8 cellular contexts compared by ENCODE assay signal in the genomic region with DNA sequence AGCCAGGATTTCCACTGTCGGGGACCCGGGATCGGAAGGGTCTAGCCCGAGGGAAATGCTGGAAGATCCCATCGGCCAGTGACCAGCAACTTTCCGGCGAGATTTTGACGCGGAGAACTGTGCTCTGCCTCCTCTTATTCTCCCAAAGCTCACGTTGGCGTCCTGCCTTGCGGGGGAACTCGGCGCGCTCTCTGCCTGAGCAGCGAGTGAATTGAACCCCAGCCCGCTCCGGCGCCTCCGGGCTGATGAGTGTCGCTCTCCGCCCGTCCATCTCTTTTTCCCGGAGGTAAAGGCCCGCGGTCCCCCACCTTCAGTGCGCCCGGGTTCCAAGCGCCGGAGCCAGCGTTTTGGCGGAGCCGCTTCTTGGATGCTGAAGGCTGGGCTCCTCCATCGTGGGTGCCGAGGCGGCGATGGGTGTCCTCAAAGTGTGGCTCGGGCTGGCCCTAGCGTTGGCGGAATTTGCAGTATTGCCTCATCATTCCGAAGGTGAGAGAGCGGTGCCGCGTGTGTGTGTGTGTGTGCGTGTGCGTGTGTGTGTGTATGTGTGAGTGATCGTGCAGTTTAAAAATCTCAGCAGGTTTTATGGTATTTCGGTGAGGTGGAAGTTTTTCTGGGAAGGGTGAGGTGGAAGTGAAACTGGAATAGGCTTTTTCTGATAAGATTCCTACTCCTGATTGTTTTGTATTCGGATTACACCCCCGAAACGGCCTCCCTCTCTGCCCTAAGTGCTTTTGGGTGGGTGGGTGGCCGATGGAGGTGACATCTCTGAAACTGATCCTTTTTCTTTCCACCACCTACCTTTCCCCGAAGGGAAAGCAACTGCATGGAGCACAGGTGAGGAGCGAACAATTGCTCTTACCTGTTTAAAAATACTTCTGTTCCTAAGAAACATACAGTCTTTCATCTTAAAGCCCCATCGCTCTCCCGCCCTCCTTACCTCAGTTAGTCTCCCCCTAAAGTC. TPM values are rescaled to one million over a fixed set of nuclear protein-coding genes. Genes with fewer than 3 reads are reported as not detected.
DNase-seq lines count a peak whose midpoint lies in the region; ATAC-seq, FAIRE-seq and TF ChIP-seq lines count a peak whose summit lies in the region.

No MANE protein-coding gene starts in this region.

- peak overlapping the region; percentile 92 for H3K4me3 ChIP-seq in adipocyte (ENCODE audit: low read length)
- peak overlapping the region; percentile 53 to 70 (median 62) for H3K4me3 ChIP-seq in pancreas

- H3K4me1 ChIP-seq in adipocyte (ENCODE audit: control insufficient read depth, insufficient read depth, low read length) = peaks cover 12% of the 10 kb centered on the region
- peaks cover 0 to 4% (median 0%) of the 10 kb centered on the region in 3 donors for H3K4me1 ChIP-seq in pancreas

- peak; percentile 63 for DNase-seq in AG20443 (ENCODE audit: low spot score)
- peak; percentile 60 for DNase-seq in NCI-H345 (lab: John Stamatoyannopoulos, UW)
- peak; percentile 79 for DNase-seq in adipocyte (ENCODE audit: low read depth)
- DNase-seq in left cardiac atrium = peak; percentile 62
- peak; percentile 47 to 83 (median 64) for DNase-seq in pancreas

- ATAC-seq in GM18511 (IDR thresholded peaks at IDR 0.05; ENCODE audit: unreplicated experiment) (peak; percentile 37), left cardiac atrium (peak; percentile 24 to 54), pancreas (peak; percentile 42 to 58 (median 54)), HG02938 (IDR thresholded peaks at IDR 0.05; ENCODE audit: unreplicated experiment) (no peak), GM19463 (IDR thresholded peaks at IDR 0.05; ENCODE audit: unreplicated experiment) (no peak)

- TF ChIP-seq CTCF in pancreas (IDR thresholded peaks at IDR 0.05) = no peak

- H3K9ac ChIP-seq in adipocyte (ENCODE audit: low read length) = peak overlapping the region; percentile 85

- peak overlapping the region; percentile 57 to 92 (median 85) for H3K27ac ChIP-seq in pancreas

- intact Hi-C loops in left cardiac atrium (cut with DNase I) = no loop called here
- intact Hi-C loops in pancreas (cut with DNase I) = no loop called here

- H3K9me3 ChIP-seq in adipocyte (ENCODE audit: control insufficient read depth, low read length) = no peaks in the 10 kb centered on the region
- H3K9me3 ChIP-seq in pancreas = no peaks in the 10 kb centered on the region

- H3K27me3 ChIP-seq in adipocyte (replicated peaks; ENCODE audit: control insufficient read depth, insufficient read depth, low read length) = no peaks in the 10 kb centered on the region
- no peaks in the 10 kb centered on the region for H3K27me3 ChIP-seq in pancreas

- FAIRE-seq in pancreas (lab: Jason Lieb, UNC) = no peak

- H3K36me3 ChIP-seq in adipocyte (ENCODE audit: control insufficient read depth, insufficient read depth, low read length, severe bottlenecking) (no peaks in the 10 kb centered on the region), pancreas (no peaks in the 10 kb centered on the region)

- 0 to 1% methylated on average over 56 of the region's 56 CpGs for WGBS in pancreas, 2 donors

RNA-seq across cellular contexts. Expression of gene FRAS1, which starts 0.8 kb away (rescaled TPM):
- total RNA-seq in left cardiac atrium = 1 to 10 TPM; 5.0 to 5.2 TPM
- total RNA-seq in pancreas = 10 to 100 TPM; 14.3 to 21.5 (median 15.8) TPM
- 1 to 10 TPM; 4.7 to 6.5 TPM for polyA plus RNA-seq in pancreas

Comparison
In these comparisons a context has a peak if more than half of its experiments do, and no peak if none do; other contexts are left out.
1. ATAC-seq: peak in GM18511 (single experiment), left cardiac atrium (2 of 2) and pancreas (4 of 4); none in HG02938 (single experiment) and GM19463 (single experiment).
2. Peak in every context shown above with its lines, with median percentiles within 50 percentile points of each other: DNase-seq.